23 cellular contexts compared by ENCODE assay signal in the genomic region with DNA sequence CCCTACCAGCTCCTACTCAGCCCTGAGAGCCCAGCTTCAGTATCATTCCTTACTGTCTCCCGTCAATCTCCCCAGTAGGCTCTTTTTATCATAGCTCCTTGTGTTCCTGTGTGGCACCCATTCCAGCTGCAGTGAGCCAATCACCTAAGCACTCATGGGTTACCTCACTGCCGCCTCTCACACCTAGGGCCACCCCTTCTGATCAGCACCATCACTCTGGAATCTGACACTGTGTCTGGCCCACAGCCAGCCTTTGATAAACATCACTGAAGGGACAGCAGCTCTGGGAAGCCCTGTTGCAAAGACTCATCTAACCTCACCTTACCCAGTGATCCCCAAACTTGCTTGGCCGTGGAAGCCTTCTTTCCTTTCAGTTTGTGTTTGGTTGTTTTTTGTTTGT. TPM values are rescaled to one million over a fixed set of nuclear protein-coding genes. Genes with fewer than 3 reads are reported as not detected.
DNase-seq lines count a peak whose midpoint lies in the region; ATAC-seq, FAIRE-seq and TF ChIP-seq lines count a peak whose summit lies in the region.
"Had no signal": no experiment of that assay in that cellular context is flagged by ENCODE, and none has a peak within 500 bp of the region (broad histone marks: within the 10 kb centered on the region; RNA-seq: fewer than 3 reads in every experiment).

No MANE protein-coding gene starts in this region.

- TF ChIP-seq EP300 in K562 (IDR thresholded peaks at IDR 0.05; ENCODE audit: low read length) (no peak), tibial nerve (IDR thresholded peaks at IDR 0.05) (no peak)

- in situ Hi-C loops in Caki2 (cut with HindIII; ENCODE audit: low pct_unique_long_range_greater_than_20kb, low sequenced_read_pairs) (loop anchor here (25.0 kb wide), 1 partner anchor 252 kb away; a partner anchor contains a TSS), K562 (cut with MboI) (no loop called here)

- H2AFZ ChIP-seq in K562 (ENCODE audit: low read depth, low read length), result no peak overlapping the region

- H3K9ac ChIP-seq in K562 (ENCODE audit: insufficient read depth in 1 of 2, low read depth in 2 of 2, low read length in 2 of 2), result no peak overlapping the region

- no peak overlapping the region for H3K4me2 ChIP-seq in K562 (ENCODE audit: insufficient read depth, low read length)

- WGBS in K562 (ENCODE audit: insufficient coverage, low coverage, missing lambda C conversion rate), result 7% methylated on average over 3 of the region's 3 CpGs
- WGBS in spleen, 5 donors, result 88 to 94% (median 91%) methylated on average over 3 of the region's 3 CpGs
- WGBS in tibial nerve, 2 donors, result 85 to 86% methylated on average over 3 of the region's 3 CpGs

- no peaks in the 10 kb centered on the region for H3K9me3 ChIP-seq in K562 (replicated peaks; ENCODE audit: control insufficient read depth, insufficient read depth, low read depth, low read length)
- no peaks in the 10 kb centered on the region for H3K9me3 ChIP-seq in spleen
- no peaks in the 10 kb centered on the region for H3K9me3 ChIP-seq in tibial nerve
- H3K9me3 ChIP-seq: BE2C had no signal

- H3K79me2 ChIP-seq in K562 (ENCODE audit: control insufficient read depth, insufficient read depth, low read length), result no peaks in the 10 kb centered on the region

- no peak for TF ChIP-seq RAD21 in K562 (CRISPR knock-in tag; conservative IDR thresholded peaks at IDR 0.05 in 1 of 2, IDR thresholded peaks at IDR 0.05 in 1 of 2)

- ATAC-seq in K562 (no peak), GM19455 (IDR thresholded peaks at IDR 0.05; ENCODE audit: unreplicated experiment) (no peak)
- ATAC-seq: GM12878 had no signal

- intact Hi-C loops in K562 (cut with micrococcal nuclease) (no loop called here), spleen (cut with DNase I; ENCODE audit: low total_unique reads) (no loop called here)

- TF ChIP-seq CTCF in K562 (IDR thresholded peaks at IDR 0.05 in 2 of 3, conservative IDR thresholded peaks at IDR 0.05 in 1 of 3; ENCODE audit: insufficient read depth in 2 of 3, low read depth in 1 of 3, low read length in 3 of 3) (no peak), spleen (IDR thresholded peaks at IDR 0.05 in 8 of 11, conservative IDR thresholded peaks at IDR 0.05 in 3 of 11) (no peak), tibial nerve (IDR thresholded peaks at IDR 0.05) (no peak)

- FAIRE-seq in K562 (lab: Jason Lieb, UNC), result no peak
- FAIRE-seq: GM12878, H54, RCC 7860 had no signal

- H3K4me3 ChIP-seq in K562 (no peak overlapping the region), spleen (no peak overlapping the region), tibial nerve (no peak overlapping the region)
- H3K4me3 ChIP-seq: GM12878, SK-N-MC had no signal

- H3K27me3 ChIP-seq in K562 (ENCODE audit: control insufficient read depth in 2 of 2, insufficient read depth in 2 of 2, low read length in 2 of 2) (peaks cover 29 to 75% of the 10 kb centered on the region in 2 experiments; a peak in 4 of 5 replicates), spleen (replicated peaks in 1 of 7) (peaks cover 0 to 15% (median 0%) of the 10 kb centered on the region in 7 donors), tibial nerve (no peaks in the 10 kb centered on the region)
- H3K27me3 ChIP-seq: BE2C had no signal

- no peak overlapping the region for H3K27ac ChIP-seq in K562 (ENCODE audit: extremely low read depth, low read depth, low read length)
- H3K27ac ChIP-seq in spleen, result no peak overlapping the region
- H3K27ac ChIP-seq in tibial nerve, result no peak overlapping the region
- H3K27ac ChIP-seq: SK-N-MC had no signal

- POLR2A ChIA-PET in K562 (lab: Yijun Ruan, JAX), result interaction anchor here (0.6 to 1.4 kb wide), 5 partner anchors 14 to 911 kb away, joined by 3 read pairs; no protein-coding TSS in a partner anchor

- no peaks in the 10 kb centered on the region for H3K9me1 ChIP-seq in K562 (ENCODE audit: control insufficient read depth, insufficient read depth, low read length)

- DNase-seq in Caki2 (ENCODE audit: low read depth) (peak; percentile 30), NCI-H2029 treated with DMSO at 0.1 percent for 48 hours (lab: John Stamatoyannopoulos, UW) (peak; percentile 14), K562 (ENCODE audit: extremely low read depth in 1 of 4, low spot score in 3 of 4) (no peak), spleen (peak; percentile 30), tibial nerve (ENCODE audit: low spot score in 2 of 2) (no peak)
- DNase-seq in activated CD4-positive, alpha-beta T cell treated with anti-CD3 and anti-CD28 coated beads, Interleukin-2, amount 50 U/mL, for 48 hours, result no peak
- DNase-seq: BE2C; CD8-positive, alpha-beta memory T cell; DMS79; EL; GDM1; NCI-H1092; NCI-H1417 treated with DMSO at 0.1 percent for 48 hours; NCI-H1694 treated with DMSO at 0.1 percent for 48 hours; NCI-H2107; NCI-H446; NCI-H526 treated with DMSO at 0.1 percent for 48 hours; SIG-M5 had no signal

- H3K4me1 ChIP-seq in K562 (replicated peaks in 1 of 2; ENCODE audit: control insufficient read depth in 2 of 2, insufficient read depth in 2 of 2, low read length in 2 of 2) (peaks cover 0 to 4% of the 10 kb centered on the region in 2 experiments; a peak in 1 of 5 replicates), spleen (peaks cover 0 to 9% (median 0%) of the 10 kb centered on the region in 6 donors), tibial nerve (no peaks in the 10 kb centered on the region)
- H3K4me1 ChIP-seq: BE2C had no signal

- H4K20me1 ChIP-seq in K562 (replicated peaks; ENCODE audit: control insufficient read depth, insufficient read depth, low read length), result no peaks in the 10 kb centered on the region; the same call in 1 of the 2 replicates

- TF ChIP-seq POLR2A in K562 (conservative IDR thresholded peaks at IDR 0.05), result no peak
- no peak for TF ChIP-seq POLR2A in spleen (IDR thresholded peaks at IDR 0.05)
- TF ChIP-seq POLR2A in tibial nerve (IDR thresholded peaks at IDR 0.05), result no peak

- CTCF ChIA-PET in K562 (lab: Yijun Ruan, JAX; ENCODE audit: low intra/inter-chr PET ratio), result no interaction called here

- H3K36me3 ChIP-seq in K562 (ENCODE audit: control insufficient read depth, insufficient read depth, low read length), result no peaks in the 10 kb centered on the region
- H3K36me3 ChIP-seq in spleen, result no peaks in the 10 kb centered on the region
- no peaks in the 10 kb centered on the region for H3K36me3 ChIP-seq in tibial nerve
- H3K36me3 ChIP-seq: BE2C had no signal

- no TSS peak for BruUV-seq in K562 (replicated peaks; lab: Mats Ljungman, UMichigan)

TF ChIP-seq in K562, 482 proteins besides CTCF, POLR2A, EP300 and RAD21:
- TF ChIP-seq FOS (IDR thresholded peaks at IDR 0.05; ENCODE audit: extremely low read depth, insufficient read length), result no peak
- peak; percentile 26; the same call in 1 of the 2 replicates for TF ChIP-seq NFIC (IDR thresholded peaks at IDR 0.05)

RNA-seq across cellular contexts. Expression of a gene that starts 8.0 kb away (rescaled TPM):
- 0.41 TPM in 1 of 2 replicates, not detected in the other for total RNA-seq in Caki2 (2014; rRNA removed; shearing (Covaris generic); ENCODE audit: low replicate concordance)
- not detected in 2 replicates for total RNA-seq in K562 (2011; cell fraction: chromatin; rRNA removed; ENCODE audit: low replicate concordance)
- not detected in 2 replicates for total RNA-seq in K562 (2011; cell fraction: nucleolus; rRNA removed)
- total RNA-seq in K562 (2011; cell fraction: nucleoplasm; rRNA removed), result 0.15 TPM in 1 of 2 replicates, not detected in the other
- total RNA-seq in K562 (2014; rRNA removed) (under 0.01 TPM in 1 of 2 replicates, not detected in the other), K562 (2014; rRNA removed; fragmentation: Illumina TruSeq; extraction: Trizol) (not detected in 2 replicates), K562 (2015; rRNA removed; fragmentation: Illumina TruSeq; extraction: Trizol) (not detected in 2 replicates), K562 (2021) (not detected in 2 replicates), spleen (1 to 10 TPM in 1 of 7 donors, under 1 TPM in 5, not detected in 1; 0.29 to 1.0 (median 0.77) TPM), tibial nerve (under 1 TPM in 2 of 4 donors, not detected in 2; under 0.01 TPM)
- polyA plus RNA-seq in K562 (2011; rRNA removed) (not detected in 2 replicates), K562 (2014; fragmentation: Illumina TruSeq; extraction: Trizol) (not detected in 2 replicates), K562 (2014; fragmentation: Nextera tagmentation; extraction: Ambion mirVana) (under 1 TPM; 0.04 to 0.06 TPM), K562 (2014; rRNA removed) (0.01 TPM in 1 of 2 replicates, not detected in the other), spleen (under 1 TPM; 0.06 to 0.72 (median 0.32) TPM)
- polyA plus RNA-seq in K562 (2011; cell fraction: cytosol; rRNA removed), result not detected in 2 replicates
- 0.03 TPM in 1 of 2 replicates, not detected in the other for polyA plus RNA-seq in K562 (2011; cell fraction: nucleus; rRNA removed)
- polyA plus RNA-seq in K562 (2012), result 0.27 and 0.65 TPM in 2 replicates
- polyA minus RNA-seq in K562 (2011; rRNA and poly(A)+ RNA removed), result not detected in 2 replicates
- not detected in 2 replicates for polyA minus RNA-seq in K562 (2011; cell fraction: cytosol; rRNA and poly(A)+ RNA removed)
- polyA minus RNA-seq in K562 (2011; cell fraction: nucleus; rRNA and poly(A)+ RNA removed), result not detected in 2 replicates
- polyA plus RNA-seq: CD8-positive, alpha-beta memory T cell had no signal

Comparison
In these comparisons a context has a peak if more than half of its experiments do, and no peak if none do; other contexts are left out.
1. DNase-seq: peak in Caki2 (single experiment), NCI-H2029 treated with DMSO at 0.1 percent for 48 hours (single experiment) and spleen (single experiment); none in K562 (0 of 4), activated CD4-positive, alpha-beta T cell treated with anti-CD3 and anti-CD28 coated beads, Interleukin-2, amount 50 U/mL, for 48 hours (0 of 2) and tibial nerve (0 of 2).